8 cellular contexts compared by ENCODE assay signal in the genomic region with DNA sequence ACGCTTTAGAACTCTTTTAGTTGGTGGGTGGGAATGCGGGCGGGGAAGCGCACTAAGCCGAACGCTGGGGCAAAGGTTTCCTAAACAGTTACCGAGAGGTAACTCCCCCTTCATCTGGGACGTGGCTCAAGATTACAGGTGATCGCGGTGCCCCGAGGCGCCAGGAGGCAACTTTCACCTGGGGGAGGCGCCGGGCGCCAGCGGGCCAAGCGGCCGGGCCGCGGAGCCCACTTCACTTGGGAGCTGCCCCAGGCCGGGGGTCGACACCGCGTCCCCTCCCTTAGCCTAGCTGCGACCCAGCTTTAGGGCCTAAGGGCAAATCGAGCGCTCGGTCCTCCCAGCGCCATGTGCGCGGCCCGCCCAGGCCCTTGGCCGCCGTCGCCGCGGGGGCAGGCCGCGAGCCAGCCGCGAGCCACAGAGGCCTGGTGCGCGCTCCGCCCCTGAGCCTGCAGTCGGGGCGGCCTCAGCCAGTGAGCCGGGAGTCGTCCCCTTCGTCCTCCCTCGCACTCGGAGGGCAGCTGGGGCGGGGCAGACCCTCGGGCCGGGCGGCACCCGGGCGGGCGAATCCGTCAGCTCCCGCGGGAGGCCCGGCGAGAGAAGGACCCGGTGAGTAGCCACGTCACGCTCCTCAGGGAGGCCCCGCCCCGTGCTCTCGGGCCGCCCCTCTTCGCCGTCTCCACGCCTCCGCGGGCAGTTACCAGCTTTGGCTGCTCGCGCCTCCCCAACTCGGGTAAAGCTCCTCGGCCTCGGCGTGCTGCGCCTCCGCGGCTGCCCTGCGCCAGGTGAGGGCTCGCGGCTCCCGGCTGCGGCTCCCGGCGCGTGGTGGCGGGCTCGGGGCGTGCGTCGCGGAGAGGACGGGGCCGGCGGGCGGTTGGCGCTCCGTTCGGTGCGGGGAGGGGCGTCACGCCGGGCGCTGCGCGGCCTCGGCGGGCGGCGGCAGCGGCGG. TPM values are rescaled to one million over a fixed set of nuclear protein-coding genes. Genes with fewer than 3 reads are reported as not detected.
DNase-seq lines count a peak whose midpoint lies in the region; ATAC-seq and TF ChIP-seq lines count a peak whose summit lies in the region.

Gene LARP1B (plus strand): TSS at position 693 of the 946 bp plus-strand sequence. CDS start 13,640 bp downstream, outside the sequence.

- peak within 1 kb of the TSS; percentile 89 for H3K4me3 Mint-ChIP-seq in progenitor cell of endocrine pancreas (ENCODE audit: low read depth)

- peaks cover 1% of the 10 kb centered on the region for H3K36me3 Mint-ChIP-seq in progenitor cell of endocrine pancreas (ENCODE audit: insufficient read depth)

- no peaks in the 10 kb centered on the region for H3K27me3 ChIP-seq in adrenal gland
- H3K27me3 ChIP-seq in heart right ventricle: no peaks in the 10 kb centered on the region
- H3K27me3 ChIP-seq in upper lobe of right lung: no peaks in the 10 kb centered on the region

- H3K4me1 Mint-ChIP-seq in progenitor cell of endocrine pancreas (ENCODE audit: low read depth): peaks cover 8% of the 10 kb centered on the region

- H3K4me1 ChIP-seq in adrenal gland (replicated peaks in 1 of 2) (peaks cover 5% of the 10 kb centered on the region in 2 donors), heart right ventricle (peaks cover 0 to 24% (median 9%) of the 10 kb centered on the region in 9 donors), upper lobe of right lung (no peaks in the 10 kb centered on the region)

- no peaks in the 10 kb centered on the region for H3K9me3 Mint-ChIP-seq in progenitor cell of endocrine pancreas (ENCODE audit: low read depth)

- H3K9me3 ChIP-seq in adrenal gland (replicated peaks in 1 of 3): no peaks in the 10 kb centered on the region
- no peaks in the 10 kb centered on the region for H3K9me3 ChIP-seq in heart right ventricle
- H3K9me3 ChIP-seq in upper lobe of right lung: no peaks in the 10 kb centered on the region

- H3K27ac ChIP-seq in adrenal gland: peak within 1 kb of the TSS; percentile 87 to 99 (median 98)
- peak within 1 kb of the TSS; percentile 76 to 98 (median 94) for H3K27ac ChIP-seq in heart right ventricle
- peak within 1 kb of the TSS; percentile 97 for H3K27ac ChIP-seq in upper lobe of right lung

- WGBS in adrenal gland, 4 donors: 0 to 1% (median 1%) methylated on average over 19 to 118 of the region's 118 CpGs
- WGBS in heart right ventricle, 2 donors: 0 to 1% methylated on average over 97 to 118 of the region's 118 CpGs

- DNase-seq in GM13977 (ENCODE audit: low spot score) (peak; percentile 99), NCI-H1436 treated with DMSO at 0.1 percent for 48 hours (lab: John Stamatoyannopoulos, UW) (peak; percentile 69), T-helper 1 cell (peak; percentile 83 to 94 (median 87)), adrenal gland (peak; percentile 96 to 98 (median 97)), heart right ventricle (peak; percentile 95 to 96), progenitor cell of endocrine pancreas (ENCODE audit: low spot score, unreplicated experiment) (peak; percentile 95), upper lobe of right lung (peak; percentile 99)

- peak; percentile 84 to 97 for TF ChIP-seq POLR2A in adrenal gland (IDR thresholded peaks at IDR 0.05)

- peak within 1 kb of the TSS; percentile 98 for H3K27ac Mint-ChIP-seq in progenitor cell of endocrine pancreas

- peak within 1 kb of the TSS; percentile 48 to 93 (median 74) for H3K4me3 ChIP-seq in adrenal gland
- peak within 1 kb of the TSS; percentile 58 to 85 (median 73) for H3K4me3 ChIP-seq in heart right ventricle
- peak within 1 kb of the TSS; percentile 72 for H3K4me3 ChIP-seq in upper lobe of right lung

- H3K27me3 Mint-ChIP-seq in progenitor cell of endocrine pancreas: no peaks in the 10 kb centered on the region

- intact Hi-C loops in adrenal gland (cut with DNase I) (no loop called here), heart right ventricle (cut with DNase I) (loop anchor here in 5 of 10 donors (5.0 to 10.0 kb wide), 4 partner anchors 94 to 224 kb away; partner anchors contain the start of genes ABHD18 (in 4 of the 5), MFSD8 (in 4 of the 5), PGRMC2 (in 1 of the 5) and PLK4 (in 1 of the 5)), upper lobe of right lung (cut with DNase I) (no loop called here)

- peak; percentile 87 for ATAC-seq in HG02852 (IDR thresholded peaks at IDR 0.05; ENCODE audit: unreplicated experiment)
- ATAC-seq in heart right ventricle: peak; percentile 96 to 98 (median 97)
- peak; percentile 97 for ATAC-seq in upper lobe of right lung

- H3K36me3 ChIP-seq in adrenal gland (replicated peaks in 1 of 2) (no peaks in the 10 kb centered on the region), heart right ventricle (no peaks in the 10 kb centered on the region), upper lobe of right lung (no peaks in the 10 kb centered on the region)

- TF ChIP-seq CTCF in GM13977 (IDR thresholded peaks at IDR 0.05; ENCODE audit: extremely low read depth, insufficient read depth, missing control alignments) (no peak), adrenal gland (IDR thresholded peaks at IDR 0.05) (peak in 1 of 6 experiments; percentile 4), heart right ventricle (IDR thresholded peaks at IDR 0.05) (peak in 2 of 9 donors; percentile 10 to 11), progenitor cell of endocrine pancreas (IDR thresholded peaks at IDR 0.05; ENCODE audit: unreplicated experiment) (no peak), upper lobe of right lung (IDR thresholded peaks at IDR 0.05) (no peak)

- in situ Hi-C loops in GM13977 (cut with MboI; ENCODE audit: low pct_unique_long_range_greater_than_20kb, low sequenced_read_pairs, unreplicated experiment): no loop called here

RNA-seq across cellular contexts. Expression of gene LARP1B, which starts in this region (rescaled TPM):
- total RNA-seq in adrenal gland: 10 to 100 TPM in 5 of 8 donors, 1 to 10 TPM in 3; 5.0 to 17.0 (median 11.3) TPM
- 10 to 100 TPM in 2 of 3 donors, 1 to 10 TPM in 1; 7.4 to 27.7 (median 12.4) TPM for polyA plus RNA-seq in adrenal gland
- total RNA-seq in heart right ventricle: 10 to 100 TPM; 14.5 to 20.3 (median 18.9) TPM
- polyA plus RNA-seq in heart right ventricle: 10 to 100 TPM; 17.4 to 19.9 TPM
- 22.3 and 23.2 TPM in 2 replicates for total RNA-seq in progenitor cell of endocrine pancreas
- 16.8 TPM for total RNA-seq in upper lobe of right lung

Comparison
In these comparisons a context has a peak if more than half of its experiments do, and no peak if none do; other contexts are left out.
1. Peak in every context shown above with its lines: DNase-seq, ATAC-seq, H3K4me3 ChIP-seq and H3K27ac ChIP-seq.